In the genomic region with DNA sequence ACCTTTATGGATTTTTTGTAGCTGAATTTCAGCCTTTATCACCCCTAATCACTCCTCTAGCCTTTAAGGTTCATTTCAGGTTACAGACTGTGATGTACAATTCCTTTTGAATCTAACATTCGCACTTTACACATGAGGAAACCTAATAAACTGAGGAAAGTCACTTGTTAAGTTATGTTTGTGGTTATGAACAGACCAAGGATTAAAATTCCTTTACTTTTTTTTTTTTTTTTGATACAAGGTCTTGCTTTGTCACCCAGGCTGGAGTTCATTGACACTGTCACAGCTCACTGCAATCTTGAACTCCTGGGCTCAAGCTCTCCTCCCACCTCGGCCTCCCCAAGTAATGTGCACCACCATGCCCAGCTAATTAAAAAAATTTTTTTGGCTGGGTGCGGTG, we compare ENCODE assay signal across 17 cellular contexts. TPM values are rescaled to one million over a fixed set of nuclear protein-coding genes. Genes with fewer than 3 reads are reported as not detected.
DNase-seq lines count a peak whose midpoint lies in the region; ATAC-seq and TF ChIP-seq lines count a peak whose summit lies in the region.
"Had no signal": no experiment of that assay in that cellular context is flagged by ENCODE, and none has a peak within 500 bp of the region (broad histone marks: within the 10 kb centered on the region; RNA-seq: fewer than 3 reads in every experiment).

No MANE protein-coding gene starts in this region.

- H3K4me1 ChIP-seq in DOHH2 (ENCODE audit: control insufficient read depth, low read length) (peaks cover 33% of the 10 kb centered on the region), OCI-LY7 (ENCODE audit: insufficient read depth, low read length, poor library complexity, severe bottlenecking) (peaks cover 31% of the 10 kb centered on the region), fibroblast of lung (ENCODE audit: control insufficient read depth, extremely low read depth, insufficient read depth, low read length) (peaks cover 9% of the 10 kb centered on the region), skeletal muscle tissue (ENCODE audit: control insufficient read depth in 3 of 3, insufficient read depth in 3 of 3, low read length in 3 of 3) (peaks cover 12 to 36% (median 22%) of the 10 kb centered on the region in 3 donors)

- H3K79me2 ChIP-seq in DOHH2 (ENCODE audit: control insufficient read depth, low read length) (peaks cover 70% of the 10 kb centered on the region), OCI-LY7 (ENCODE audit: insufficient read depth, low read depth, low read length) (peaks cover 16% of the 10 kb centered on the region; the same call in 1 of the 2 replicates), fibroblast of lung (ENCODE audit: control insufficient read depth, insufficient read depth, low read length) (peaks cover 63% of the 10 kb centered on the region)

- H3K9ac ChIP-seq in fibroblast of lung (ENCODE audit: insufficient read depth, low read length): no peak overlapping the region
- peak overlapping the region in 2 of 3 donors; percentile 70 to 93 for H3K9ac ChIP-seq in skeletal muscle tissue (ENCODE audit: low read depth in 1 of 3, low read length in 3 of 3)
- H3K9ac ChIP-seq: KMS-11 had no signal

- no peaks in the 10 kb centered on the region for H3K27me3 ChIP-seq in DOHH2 (ENCODE audit: control insufficient read depth, low read length)
- H3K27me3 ChIP-seq in fibroblast of lung (ENCODE audit: control insufficient read depth, insufficient read depth, low read length): no peaks in the 10 kb centered on the region
- no peaks in the 10 kb centered on the region for H3K27me3 ChIP-seq in skeletal muscle tissue (ENCODE audit: control insufficient read depth in 3 of 3, insufficient read depth in 3 of 3, low read length in 3 of 3)

- H3K36me3 ChIP-seq in DOHH2 (ENCODE audit: control insufficient read depth, low read length) (no peaks in the 10 kb centered on the region), OCI-LY7 (ENCODE audit: insufficient read depth, low read length) (no peaks in the 10 kb centered on the region), fibroblast of lung (ENCODE audit: control insufficient read depth, insufficient read depth, low read length) (no peaks in the 10 kb centered on the region), skeletal muscle tissue (ENCODE audit: control insufficient read depth in 3 of 3, insufficient read depth in 3 of 3, low read length in 3 of 3) (no peaks in the 10 kb centered on the region)

- H3K9me2 ChIP-seq in DOHH2 (replicated peaks; ENCODE audit: control insufficient read depth, low read length) (no peaks in the 10 kb centered on the region), OCI-LY7 (ENCODE audit: insufficient read depth, low read length) (no peaks in the 10 kb centered on the region)

- no peaks in the 10 kb centered on the region; the same call in 1 of the 2 replicates for H3F3A ChIP-seq in DOHH2 (ENCODE audit: control insufficient read depth, insufficient read depth)

- ATAC-seq in GM18861 (IDR thresholded peaks at IDR 0.05; ENCODE audit: unreplicated experiment): no peak
- ATAC-seq: activated T-helper 17 cell treated with anti-CD3 and anti-CD28 coated beads, Interleukin-2, amount 50 U/mL, for 72 hours; natural killer cell treated with Interleukin-12 subunit alpha and Interleukin-12 subunit beta and Interleukin-15 and Interleukin-18, amount 100 ng/mL, for 72 hours had no signal

- intact Hi-C loops in OCI-LY7 (cut with micrococcal nuclease; ENCODE audit: unreplicated experiment): loop anchor here (10.0 kb wide), 1 partner anchor 139 kb away; no protein-coding TSS in a partner anchor

- BruUV-seq in OCI-LY7 (replicated peaks; lab: Mats Ljungman, UMichigan): no TSS peak

- POLR2A ChIA-PET in OCI-LY7 (lab: Charles Lee): no interaction called here

- H3K9me3 ChIP-seq in DOHH2 (ENCODE audit: control insufficient read depth, insufficient read depth, low read length): no peaks in the 10 kb centered on the region
- no peaks in the 10 kb centered on the region for H3K9me3 ChIP-seq in OCI-LY7 (ENCODE audit: low read length)
- no peaks in the 10 kb centered on the region for H3K9me3 ChIP-seq in fibroblast of lung (ENCODE audit: control insufficient read depth, insufficient read depth, low read depth, low read length)
- no peaks in the 10 kb centered on the region for H3K9me3 ChIP-seq in skeletal muscle tissue (ENCODE audit: control insufficient read depth in 3 of 3, low read length in 3 of 3)

- H2AFZ ChIP-seq in OCI-LY7 (ENCODE audit: low read length): no peak overlapping the region
- no peak overlapping the region for H2AFZ ChIP-seq in fibroblast of lung (ENCODE audit: low read length)

- H3K27ac ChIP-seq in DOHH2 (ENCODE audit: low read depth, low read length) (no peak overlapping the region), OCI-LY7 (ENCODE audit: low read depth, low read length, poor library complexity, severe bottlenecking) (no peak overlapping the region), fibroblast of lung (ENCODE audit: insufficient read depth, low read length) (no peak overlapping the region), skeletal muscle tissue (ENCODE audit: low read depth, low read length) (no peak overlapping the region)
- H3K27ac ChIP-seq: KMS-11 had no signal

- DNase-seq in OCI-LY7 (ENCODE audit: low spot score): no peak
- peak in 1 of 2 donors; percentile 24 for DNase-seq in fibroblast of lung (ENCODE audit: low read depth in 2 of 2)
- no peak for DNase-seq in NCI-H2029 (lab: John Stamatoyannopoulos, UW)
- no peak for DNase-seq in RKO (ENCODE audit: low spot score)
- DNase-seq in activated gamma-delta T cell treated with Interleukin-2 at 50 U/mL for 16 hours: no peak
- DNase-seq: central memory CD4-positive, alpha-beta T cell; COR-L47; effector CD4-positive, alpha-beta T cell; islet precursor cell; NCI-H1436 treated with DMSO at 0.1 percent for 48 hours; SHP77 treated with DMSO at 0.1 percent for 48 hours had no signal

- H3K4me3 ChIP-seq in DOHH2 (ENCODE audit: low read length): no peak overlapping the region
- no peak overlapping the region for H3K4me3 ChIP-seq in OCI-LY7 (ENCODE audit: low read depth, low read length, poor library complexity, severe bottlenecking)
- H3K4me3 ChIP-seq in fibroblast of lung (replicated peaks in 1 of 4; ENCODE audit: control extremely low read depth in 1 of 4, insufficient read depth in 1 of 4, low read depth in 3 of 4, low read length in 4 of 4): no peak overlapping the region
- H3K4me3 ChIP-seq in skeletal muscle tissue (ENCODE audit: low read length in 3 of 3): peak overlapping the region in 1 of 3 donors; percentile 6

- no peak for TF ChIP-seq CTCF in DOHH2 (IDR thresholded peaks at IDR 0.05; ENCODE audit: low read depth, low read length, poor library complexity, severe bottlenecking)
- no peak for TF ChIP-seq CTCF in OCI-LY7 (conservative IDR thresholded peaks at IDR 0.05; ENCODE audit: low read length)
- no peak for TF ChIP-seq CTCF in fibroblast of lung (conservative IDR thresholded peaks at IDR 0.05 in 1 of 2, IDR thresholded peaks at IDR 0.05 in 1 of 2; ENCODE audit: low read depth in 1 of 2, low read length in 2 of 2)

- H4K20me1 ChIP-seq in DOHH2 (ENCODE audit: control insufficient read depth, insufficient read depth, low read depth, low read length) (no peaks in the 10 kb centered on the region), OCI-LY7 (ENCODE audit: insufficient read depth, low read length) (0 out of 2 replicates have a peak, but pooled peaks cover 4% of the 10 kb centered on the region), fibroblast of lung (ENCODE audit: control insufficient read depth, extremely low read depth, insufficient read depth, low read length) (no peaks in the 10 kb centered on the region)

- CTCF ChIA-PET in OCI-LY7 (lab: Charles Lee; ENCODE audit: unreplicated experiment): no interaction called here

- H3K4me2 ChIP-seq in DOHH2 (ENCODE audit: low read length): peak overlapping the region; percentile 97
- peak overlapping the region; percentile 80; the same call in 1 of the 2 replicates for H3K4me2 ChIP-seq in OCI-LY7 (ENCODE audit: low read length)
- H3K4me2 ChIP-seq in fibroblast of lung (ENCODE audit: extremely low read depth, insufficient read depth, low read length): peak overlapping the region; percentile 87
- H3K4me2 ChIP-seq: KMS-11 had no signal

RNA-seq across cellular contexts. Expression of a gene that starts 3.6 kb away (rescaled TPM):
- 7.7 and 9.9 TPM in 2 replicates for total RNA-seq in OCI-LY7 (2014; rRNA removed; shearing (Covaris generic))
- total RNA-seq in OCI-LY7 (2022): 9.4 and 17.6 TPM in 2 replicates
- total RNA-seq in fibroblast of lung: 20.0 and 40.5 TPM in 2 replicates
- polyA plus RNA-seq in fibroblast of lung: 63.2 and 77.1 TPM in 2 replicates
- 29.8 and 33.9 TPM in 2 replicates for polyA plus RNA-seq in fibroblast of lung (2012)
- 36.5 and 76.0 TPM in 2 replicates for polyA minus RNA-seq in fibroblast of lung (ENCODE audit: low replicate concordance)
- 95.0 TPM for total RNA-seq in skeletal muscle tissue
